Comparison of ENCODE assay signal across 22 cellular contexts in genomic region chr6:106849676-106850332, GRCh38.
A peak's percentile ranks its signal among the peaks of the same experiment; 100 is the strongest.
DNase-seq lines count a peak whose midpoint lies in the region; ATAC-seq, FAIRE-seq and TF ChIP-seq lines count a peak whose summit lies in the region.
"Had no signal": no experiment of that assay in that cellular context is flagged by ENCODE, and none has a peak within 500 bp of the region (broad histone marks: within the 10 kb centered on the region; RNA-seq: fewer than 3 reads in every experiment).

No MANE protein-coding gene starts in this region.

- H3K9me3 ChIP-seq in neutrophil: no peaks in the 10 kb centered on the region
- H3K9me3 ChIP-seq: adrenal gland, gastrocnemius medialis, suprapubic skin, vagina had no signal

- no peaks in the 10 kb centered on the region for H3K27me3 ChIP-seq in neutrophil
- H3K27me3 ChIP-seq: adrenal gland, gastrocnemius medialis, suprapubic skin, vagina had no signal

- peak overlapping the region; percentile 82 for H3K27ac ChIP-seq in neutrophil
- H3K27ac ChIP-seq: adrenal gland, gastrocnemius medialis, skin epidermis, suprapubic skin, vagina had no signal

- no peaks in the 10 kb centered on the region for H3K36me3 Mint-ChIP-seq in effector memory CD8-positive, alpha-beta T cell (ENCODE audit: insufficient read depth)

- no peak for TF ChIP-seq POLR2A in GM12892 (IDR thresholded peaks at IDR 0.05; ENCODE audit: low read depth, low read length)

- no peak for TF ChIP-seq CTCF in neutrophil (IDR thresholded peaks at IDR 0.05)

- H3K36me3 ChIP-seq in neutrophil: no peaks in the 10 kb centered on the region
- H3K36me3 ChIP-seq: adrenal gland, gastrocnemius medialis, suprapubic skin, vagina had no signal

- H3K27ac Mint-ChIP-seq in effector memory CD8-positive, alpha-beta T cell: no peak overlapping the region
- H3K27ac Mint-ChIP-seq: nephron progenitor cell, progenitor cell of endocrine pancreas had no signal

- peak; percentile 48 for FAIRE-seq in GM12892 (lab: Jason Lieb, UNC)

- ATAC-seq in HG03175 (IDR thresholded peaks at IDR 0.05; ENCODE audit: unreplicated experiment): peak; percentile 40
- no peak for ATAC-seq in effector memory CD8-positive, alpha-beta T cell (replicated peaks)
- ATAC-seq: gastrocnemius medialis had no signal

- no peak for DNase-seq in GM12892 (ENCODE audit: insufficient read length)
- peak; percentile 34 for DNase-seq in SKM-1 (lab: John Stamatoyannopoulos, UW; ENCODE audit: unreplicated experiment)
- DNase-seq in GM19240 (ENCODE audit: insufficient read length, low spot score): no peak
- no peak for DNase-seq in effector memory CD8-positive, alpha-beta T cell
- no peak for DNase-seq in activated CD4-positive, alpha-beta T cell treated with anti-CD3 and anti-CD28 coated beads, Interleukin-2, amount 50 U/mL, for 1 hour
- DNase-seq: adrenal gland; Calu3; erythroblast; gastrocnemius medialis; H7; NCI-H1417; NCI-H2171; NCI-H69; nephron progenitor cell; stimulated activated CD4-positive, alpha-beta T cell treated with anti-CD3 and anti-CD28 coated beads, Interleukin-4, amount 100 ng/mL, for 4 hours; SW 1271 had no signal

- H3K9me3 Mint-ChIP-seq in effector memory CD8-positive, alpha-beta T cell: no peaks in the 10 kb centered on the region

- peak overlapping the region in 1 of 2 experiments; percentile 28 for H3K4me3 ChIP-seq in neutrophil (ENCODE audit: low read depth in 1 of 2, low read length in 1 of 2)
- H3K4me3 ChIP-seq: adrenal gland, gastrocnemius medialis, skin epidermis, suprapubic skin, vagina had no signal

- H3K4me1 ChIP-seq in neutrophil (ENCODE audit: control insufficient read depth in 1 of 2, insufficient read depth in 1 of 2, low read depth in 1 of 2, low read length in 1 of 2): peaks cover 63 to 75% of the 10 kb centered on the region in 2 experiments
- H3K4me1 ChIP-seq: adrenal gland, gastrocnemius medialis, suprapubic skin, vagina had no signal

- H3K4me1 Mint-ChIP-seq in effector memory CD8-positive, alpha-beta T cell (ENCODE audit: low read depth in 2 of 2): no peaks in the 10 kb centered on the region
- H3K4me1 Mint-ChIP-seq: nephron progenitor cell had no signal

- H3K4me3 Mint-ChIP-seq in effector memory CD8-positive, alpha-beta T cell: no peak overlapping the region
- H3K4me3 Mint-ChIP-seq: nephron progenitor cell had no signal

- peaks cover 20 to 32% of the 10 kb centered on the region in 2 donors for H3K27me3 Mint-ChIP-seq in effector memory CD8-positive, alpha-beta T cell
- H3K27me3 Mint-ChIP-seq: progenitor cell of endocrine pancreas had no signal
